Comparison of ENCODE assay signal across 8 cellular contexts in genomic region chr2:113528126-113528525, GRCh38. TPM values are rescaled to one million over a fixed set of nuclear protein-coding genes. Genes with fewer than 3 reads are reported as not detected.
"Had no signal": no experiment of that assay in that cellular context is flagged by ENCODE, and none has a peak within 500 bp of the region (broad histone marks: within the 10 kb centered on the region; RNA-seq: fewer than 3 reads in every experiment).

No MANE protein-coding gene starts in this region.

RNA-seq across cellular contexts. Expression of gene FOXD4L1, which starts 29.7 kb away (rescaled TPM):
- total RNA-seq: kidney epithelial cell, left ventricle myocardium superior, lower leg skin, mesenteric fat pad had no signal
- polyA plus RNA-seq: immature natural killer cell; liver; naive thymus-derived CD4-positive, alpha-beta T cell; naive thymus-derived CD8-positive, alpha-beta T cell had no signal
